ENCODE assay signal across 23 cellular contexts in the genomic region with DNA sequence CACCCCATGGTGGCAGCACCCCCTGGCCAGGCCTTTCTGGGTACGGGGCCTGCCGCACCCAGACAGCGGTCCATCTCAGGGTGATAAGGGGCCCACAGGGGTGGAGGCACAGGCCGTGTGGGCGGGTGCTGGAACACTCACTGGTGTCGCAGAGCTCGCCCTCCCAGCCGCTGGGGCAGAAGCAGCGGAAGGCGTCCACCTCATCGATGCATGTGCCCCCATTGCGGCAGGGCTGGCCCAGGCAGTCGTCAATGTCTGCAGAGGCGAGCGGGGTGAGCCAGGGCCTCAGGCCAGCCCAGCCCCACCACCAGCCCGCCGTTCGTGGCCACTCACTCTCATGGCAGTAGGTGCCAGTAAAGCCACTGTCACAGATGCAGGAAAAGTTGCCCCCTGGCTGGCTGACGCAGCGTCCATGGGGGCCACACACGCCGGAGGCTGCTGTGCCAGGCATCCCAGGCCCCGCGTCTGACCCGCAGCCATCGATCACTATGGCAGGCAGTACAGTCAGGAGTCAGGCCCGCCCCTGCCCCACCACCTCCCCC.
"Had no signal": no experiment of that assay in that cellular context is flagged by ENCODE, and none has a peak within 500 bp of the region (broad histone marks: within the 10 kb centered on the region; RNA-seq: fewer than 3 reads in every experiment).

No MANE protein-coding gene starts in this region.

- ATAC-seq: activated T-cell treated with anti-CD3 and anti-CD28 coated beads, Interleukin-2, amount 50 U/mL, for 72 hours; body of pancreas; gastroesophageal sphincter; heart right ventricle; left lung; natural killer cell; stimulated activated naive CD8-positive, alpha-beta T cell treated with anti-CD3 and anti-CD28 coated beads, Interleukin-15, Interleukin-2, amounts not matched to agents 100 U/mL and 50 U/mL, for 24 hours; T-helper 17 cell had no signal

- H3K4me1 Mint-ChIP-seq: activated B cell treated with CpG ODN at 0.5 μM for 24 hours, natural killer cell, T-helper 17 cell had no signal

- H3K9me3 ChIP-seq: body of pancreas, colonic mucosa, gastroesophageal sphincter, heart right ventricle, left lung, sigmoid colon, upper lobe of left lung had no signal

- DNase-seq: activated B cell treated with CpG ODN at 0.5 μM for 24 hours; activated CD4-positive, alpha-beta memory T cell treated with anti-CD3 and anti-CD28 coated beads for 36 hours; activated CD4-positive, alpha-beta T cell treated with anti-CD3 and anti-CD28 coated beads for 48 hours; activated effector memory CD4-positive, alpha-beta T cell treated with Interleukin-2 at 50 U/mL for 16 hours; activated naive CD4-positive, alpha-beta T cell treated with anti-CD3 and anti-CD28 coated beads for 36 hours; activated T-cell treated with anti-CD3 and anti-CD28 coated beads, Interleukin-2, amount 50 U/mL, for 72 hours; colonic mucosa; midbrain; natural killer cell; sigmoid colon; stimulated activated CD4-positive, alpha-beta T cell treated with anti-CD3 and anti-CD28 coated beads, Interleukin-4, amount 100 ng/mL, for 4 hours; stimulated activated naive CD8-positive, alpha-beta T cell treated with anti-CD3 and anti-CD28 coated beads, Interleukin-15, Interleukin-2, amounts not matched to agents 100 U/mL and 50 U/mL, for 24 hours; SW 1271 had no signal

- H3K36me3 ChIP-seq: cardiac muscle cell, colonic mucosa, sigmoid colon had no signal

- H3K27me3 Mint-ChIP-seq: activated B cell treated with CpG ODN at 0.5 μM for 24 hours; activated CD4-positive, alpha-beta memory T cell treated with anti-CD3 and anti-CD28 coated beads for 36 hours; T-helper 17 cell had no signal

- H3K4me3 Mint-ChIP-seq: activated B cell treated with CpG ODN at 0.5 μM for 24 hours; activated CD4-positive, alpha-beta memory T cell treated with anti-CD3 and anti-CD28 coated beads for 36 hours; activated naive CD4-positive, alpha-beta T cell treated with anti-CD3 and anti-CD28 coated beads for 36 hours; activated T-cell treated with anti-CD3 and anti-CD28 coated beads, Interleukin-2, amount 50 U/mL, for 72 hours; natural killer cell; T-helper 17 cell had no signal

- H3K27ac ChIP-seq: body of pancreas, cardiac muscle cell, colonic mucosa, epithelial cell of prostate, gastroesophageal sphincter, heart right ventricle, left lung, parathyroid adenoma, sigmoid colon, SK-N-MC, upper lobe of left lung had no signal

- H3K4me3 ChIP-seq: body of pancreas, cardiac muscle cell, colonic mucosa, gastroesophageal sphincter, heart right ventricle, left lung, sigmoid colon, SK-N-MC, upper lobe of left lung had no signal

- H3K4me1 ChIP-seq: body of pancreas, colonic mucosa, gastroesophageal sphincter, left lung, parathyroid adenoma, sigmoid colon had no signal

- H3K9ac ChIP-seq: parathyroid adenoma had no signal

- H3K27ac Mint-ChIP-seq: activated B cell treated with CpG ODN at 0.5 μM for 24 hours; activated CD4-positive, alpha-beta memory T cell treated with anti-CD3 and anti-CD28 coated beads for 36 hours; activated naive CD4-positive, alpha-beta T cell treated with anti-CD3 and anti-CD28 coated beads for 36 hours; activated T-cell treated with anti-CD3 and anti-CD28 coated beads, Interleukin-2, amount 50 U/mL, for 72 hours; natural killer cell; T-helper 17 cell had no signal

- H3K27me3 ChIP-seq: body of pancreas, cardiac muscle cell, colonic mucosa, gastroesophageal sphincter, heart right ventricle, left lung, sigmoid colon, upper lobe of left lung had no signal

- H3K9me3 Mint-ChIP-seq: activated B cell treated with CpG ODN at 0.5 μM for 24 hours; activated CD4-positive, alpha-beta memory T cell treated with anti-CD3 and anti-CD28 coated beads for 36 hours; activated naive CD4-positive, alpha-beta T cell treated with anti-CD3 and anti-CD28 coated beads for 36 hours; activated T-cell treated with anti-CD3 and anti-CD28 coated beads, Interleukin-2, amount 50 U/mL, for 72 hours; natural killer cell had no signal

- H3K36me3 Mint-ChIP-seq: activated CD4-positive, alpha-beta memory T cell treated with anti-CD3 and anti-CD28 coated beads for 36 hours; natural killer cell had no signal
